In genomic region chr3:53327964-53328363, GRCh38 we compare ENCODE assay signal across 8 cellular contexts. TPM values are rescaled to one million over a fixed set of nuclear protein-coding genes. Genes with fewer than 3 reads are reported as not detected.
DNase-seq lines count a peak whose midpoint lies in the region; ATAC-seq, FAIRE-seq and TF ChIP-seq lines count a peak whose summit lies in the region.
"Not testable (repeated sequence)": the region's sequence is repeated elsewhere in the genome, so short reads cannot be mapped to it uniquely, and the experiment has no call there.

No MANE protein-coding gene starts in this region.

- H3K36me3 ChIP-seq in pancreas = not testable (repeated sequence)

- in situ Hi-C loops in KBM-7 (cut with MboI; ENCODE audit: low pct_unique_long_range_greater_than_20kb, low sequenced_read_pairs) = not testable (repeated sequence)

- H3K4me1 Mint-ChIP-seq in T-helper 17 cell = peaks cover 17% of the 10 kb centered on the region

- H3K27me3 ChIP-seq in pancreas = not testable (repeated sequence)

- H3K27me3 Mint-ChIP-seq in T-helper 17 cell = not testable (repeated sequence)

- not testable (repeated sequence) for H3K4me3 ChIP-seq in fibroblast of mammary gland (ENCODE audit: control insufficient read depth, low read depth, low read length); pancreas

- ATAC-seq in T-helper 17 cell = peak; percentile 21
- ATAC-seq in pancreas = peak in 3 of 4 donors; percentile 35 to 55 (median 37)

- H3K27ac Mint-ChIP-seq in T-helper 17 cell = not testable (repeated sequence)

- not testable (repeated sequence) for H3K9me3 ChIP-seq in T-helper 17 cell (ENCODE audit: control insufficient read depth, low read length, poor library complexity, severe bottlenecking); pancreas

- peak; percentile 14 for DNase-seq in AG08396 (ENCODE audit: low spot score)
- peak; percentile 63 for DNase-seq in KBM-7
- peak; percentile 39 for DNase-seq in NOMO-1 treated with dmso at 0.1 percent for 144 hours (lab: John Stamatoyannopoulos, UW; ENCODE audit: unreplicated experiment)
- DNase-seq in T-helper 17 cell, pancreas: not testable (repeated sequence)
- peak; percentile 21 for DNase-seq in astrocyte of the hippocampus (ENCODE audit: low read depth, low spot score)
- DNase-seq in fibroblast of mammary gland (ENCODE audit: low read depth) = peak; percentile 39
- peak; percentile 69 for DNase-seq in iris pigment epithelial cell (ENCODE audit: low read depth)

- not testable (repeated sequence) for FAIRE-seq in pancreas (lab: Jason Lieb, UNC)

- not testable (repeated sequence) for H3K4me3 Mint-ChIP-seq in T-helper 17 cell

- peaks cover 5 to 16% (median 6%) of the 10 kb centered on the region in 3 donors for H3K4me1 ChIP-seq in pancreas

- H3K27ac ChIP-seq in pancreas = not testable (repeated sequence)

- TF ChIP-seq CTCF in fibroblast of mammary gland (conservative IDR thresholded peaks at IDR 0.05; ENCODE audit: control insufficient read depth, insufficient read depth, low read depth, low read length); pancreas (IDR thresholded peaks at IDR 0.05): not testable (repeated sequence)

- H3K36me3 Mint-ChIP-seq in T-helper 17 cell (ENCODE audit: low read depth) = not testable (repeated sequence)

- intact Hi-C loops in pancreas (cut with DNase I) = not testable (repeated sequence)

- 74 to 76% methylated on average over 7 of the region's 7 CpGs for WGBS in pancreas, 2 donors

RNA-seq across cellular contexts. Expression of gene DCP1A, which starts 19.4 kb away (rescaled TPM):
- 10 to 100 TPM; 47.9 to 50.1 TPM for total RNA-seq in T-helper 17 cell
- total RNA-seq in pancreas = 10 to 100 TPM in 2 of 6 donors, 1 to 10 TPM in 4; 6.0 to 13.9 (median 8.1) TPM
- polyA plus RNA-seq in pancreas = 1 to 10 TPM; 4.9 to 7.3 TPM
